ENCODE assay signal across 8 cellular contexts in the genomic region with DNA sequence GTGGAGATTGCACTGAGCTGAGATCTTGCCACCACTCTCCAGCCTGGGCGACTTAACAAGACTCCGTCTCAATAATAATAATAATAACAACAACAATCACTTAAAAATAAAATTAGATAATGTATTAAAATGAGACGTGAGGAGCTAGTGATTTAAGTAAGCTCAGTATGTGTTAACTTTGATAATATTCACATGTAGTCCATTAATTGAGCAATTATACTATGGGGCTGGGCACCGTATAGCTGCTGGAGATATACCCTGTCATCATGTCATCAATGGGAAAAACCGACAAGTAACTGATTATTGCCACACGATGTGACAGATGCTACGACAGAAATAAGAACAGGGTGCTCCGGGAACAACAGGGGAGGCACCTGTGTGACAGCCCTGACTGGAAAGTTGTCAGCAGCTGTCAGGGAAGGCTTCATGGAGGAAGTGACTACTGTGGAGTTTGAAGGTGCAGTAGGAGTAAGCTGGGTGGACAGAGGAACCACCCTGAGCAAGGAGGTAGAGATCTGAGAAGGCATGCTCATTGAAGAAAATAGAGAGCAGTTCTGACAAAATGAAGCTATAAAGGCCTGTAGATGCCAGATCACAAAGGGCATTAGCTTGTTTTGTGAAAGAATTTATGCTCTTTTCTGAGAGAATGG. TPM values are rescaled to one million over a fixed set of nuclear protein-coding genes. Genes with fewer than 3 reads are reported as not detected.
DNase-seq lines count a peak whose midpoint lies in the region; ATAC-seq, FAIRE-seq and TF ChIP-seq lines count a peak whose summit lies in the region.

No MANE protein-coding gene starts in this region.

- H3K9me3 Mint-ChIP-seq in activated CD4-positive, alpha-beta T cell treated with anti-CD3 and anti-CD28 coated beads, Interleukin-2, amount 10 ng/mL, durations not matched to agents 7 days and 5 days = no peaks in the 10 kb centered on the region
- H3K9me3 Mint-ChIP-seq in activated CD4-positive, alpha-beta memory T cell treated with anti-CD3 and anti-CD28 coated beads for 36 hours = no peaks in the 10 kb centered on the region

- CTCF ChIA-PET in activated CD4-positive, alpha-beta T cell treated with anti-CD3 and anti-CD28 coated beads, Interleukin-2, amount 10 ng/mL, durations not matched to agents 7 days and 5 days (lab: Charles Lee) = interaction anchor here (0.6 to 1.1 kb wide), 3 partner anchors 9 to 152 kb away, joined by 3 to 5 read pairs (median 3); no protein-coding TSS in a partner anchor
- CTCF ChIA-PET in activated CD4-positive, alpha-beta memory T cell treated with anti-CD3 and anti-CD28 coated beads for 36 hours (lab: Charles Lee) = interaction anchor here (1.0 to 2.5 kb wide), 3 partner anchors 115 to 234 kb away, joined by 3 to 13 read pairs (median 3); no protein-coding TSS in a partner anchor

- DNase-seq in activated CD4-positive, alpha-beta T cell treated with anti-CD3 and anti-CD28 coated beads, Interleukin-2, amount 10 ng/mL, durations not matched to agents 7 days and 5 days = no peak
- no peak for DNase-seq in activated CD4-positive, alpha-beta T cell treated with anti-CD3 and anti-CD28 coated beads for 48 hours
- DNase-seq in activated CD4-positive, alpha-beta memory T cell treated with anti-CD3 and anti-CD28 coated beads for 36 hours = peak; percentile 14
- no peak for DNase-seq in kidney
- DNase-seq in hippocampal formation (lab: John Stamatoyannopoulos, UW) = no peak

- peak overlapping the region; percentile 53 to 78 for H3K4me3 ChIP-seq in kidney (ENCODE audit: low read length in 2 of 2)

- H3K9ac ChIP-seq in kidney (ENCODE audit: low read length in 2 of 2) = peak overlapping the region in 1 of 2 donors; percentile 86

- H3K4me1 Mint-ChIP-seq in activated CD4-positive, alpha-beta T cell treated with anti-CD3 and anti-CD28 coated beads, Interleukin-2, amount 10 ng/mL, durations not matched to agents 7 days and 5 days = peaks cover 22% of the 10 kb centered on the region
- peaks cover 32% of the 10 kb centered on the region for H3K4me1 Mint-ChIP-seq in activated CD4-positive, alpha-beta memory T cell treated with anti-CD3 and anti-CD28 coated beads for 36 hours (ENCODE audit: low read depth)

- peaks cover 33% of the 10 kb centered on the region for H3K27me3 Mint-ChIP-seq in activated CD4-positive, alpha-beta T cell treated with anti-CD3 and anti-CD28 coated beads, Interleukin-2, amount 10 ng/mL, durations not matched to agents 7 days and 5 days
- peaks cover 3% of the 10 kb centered on the region for H3K27me3 Mint-ChIP-seq in activated CD4-positive, alpha-beta memory T cell treated with anti-CD3 and anti-CD28 coated beads for 36 hours

- no peaks in the 10 kb centered on the region for H3K36me3 Mint-ChIP-seq in activated CD4-positive, alpha-beta T cell treated with anti-CD3 and anti-CD28 coated beads, Interleukin-2, amount 10 ng/mL, durations not matched to agents 7 days and 5 days (ENCODE audit: low read depth)
- peaks cover 1% of the 10 kb centered on the region for H3K36me3 Mint-ChIP-seq in activated CD4-positive, alpha-beta memory T cell treated with anti-CD3 and anti-CD28 coated beads for 36 hours

- POLR2A ChIA-PET in activated CD4-positive, alpha-beta T cell treated with anti-CD3 and anti-CD28 coated beads, Interleukin-2, amount 10 ng/mL, durations not matched to agents 7 days and 5 days (lab: Charles Lee) = interaction anchor here (0.7 kb wide), 1 partner anchor 94 kb away, joined by 3 read pairs; no protein-coding TSS in a partner anchor
- POLR2A ChIA-PET in activated CD4-positive, alpha-beta memory T cell treated with anti-CD3 and anti-CD28 coated beads for 36 hours (lab: Charles Lee) = interaction anchor here (1.4 kb wide), 1 partner anchor 68 kb away, joined by 8 read pairs; the partner anchor contains the start of gene DDX59

- H3K27ac ChIP-seq in kidney (ENCODE audit: low read depth in 2 of 2, low read length in 2 of 2) = peak overlapping the region; percentile 6 to 55
- peak overlapping the region; percentile 89 for H3K27ac ChIP-seq in temporal lobe (ENCODE audit: low read depth, low read length)

- no peak for ATAC-seq in HG03565 (IDR thresholded peaks at IDR 0.05; ENCODE audit: unreplicated experiment)
- no peak for ATAC-seq in GM18861 (IDR thresholded peaks at IDR 0.05; ENCODE audit: unreplicated experiment)

- no peaks in the 10 kb centered on the region for H3K36me3 ChIP-seq in kidney (ENCODE audit: control insufficient read depth in 1 of 2, insufficient read depth in 2 of 2, low read length in 2 of 2)

- FAIRE-seq in kidney (lab: Jason Lieb, UNC) = no peak

- TF ChIP-seq CTCF in kidney (IDR thresholded peaks at IDR 0.05; ENCODE audit: borderline replicate concordance, extremely low read depth, insufficient read depth) = no peak

- H3K27ac Mint-ChIP-seq in activated CD4-positive, alpha-beta T cell treated with anti-CD3 and anti-CD28 coated beads, Interleukin-2, amount 10 ng/mL, durations not matched to agents 7 days and 5 days = peak overlapping the region; percentile 47
- H3K27ac Mint-ChIP-seq in activated CD4-positive, alpha-beta memory T cell treated with anti-CD3 and anti-CD28 coated beads for 36 hours = no peak overlapping the region

- H3K4me1 ChIP-seq in kidney (ENCODE audit: control insufficient read depth in 1 of 2, insufficient read depth in 1 of 2, low read depth in 1 of 2, low read length in 2 of 2) = peaks cover 6 to 7% of the 10 kb centered on the region in 2 donors

- no peaks in the 10 kb centered on the region for H3K9me3 ChIP-seq in kidney (ENCODE audit: control insufficient read depth in 1 of 2, low read length in 2 of 2)

- peak overlapping the region; percentile 93 for H3K4me3 Mint-ChIP-seq in activated CD4-positive, alpha-beta T cell treated with anti-CD3 and anti-CD28 coated beads, Interleukin-2, amount 10 ng/mL, durations not matched to agents 7 days and 5 days
- H3K4me3 Mint-ChIP-seq in activated CD4-positive, alpha-beta memory T cell treated with anti-CD3 and anti-CD28 coated beads for 36 hours = peak overlapping the region; percentile 96

- intact Hi-C loops in activated CD4-positive, alpha-beta memory T cell treated with anti-CD3 and anti-CD28 coated beads for 36 hours (cut with micrococcal nuclease) = loop anchor here (2.0 kb wide), 1 partner anchor 67 kb away; no protein-coding TSS in a partner anchor
- intact Hi-C loops in kidney (cut with DNase I) = no loop called here

RNA-seq across cellular contexts. Expression of gene CAMSAP2, which starts 0.9 kb away (rescaled TPM):
- under 1 TPM; 0.81 to 0.82 TPM for total RNA-seq in activated CD4-positive, alpha-beta T cell treated with anti-CD3 and anti-CD28 coated beads, Interleukin-2, amount 10 ng/mL, durations not matched to agents 7 days and 5 days
- 1 to 10 TPM; 3.0 to 4.1 TPM for total RNA-seq in activated CD4-positive, alpha-beta memory T cell treated with anti-CD3 and anti-CD28 coated beads for 36 hours
- total RNA-seq in kidney (30.3 TPM), temporal lobe (112 TPM)
- polyA plus RNA-seq in kidney (ENCODE audit: insufficient read depth, low read depth, low replicate concordance) = 7.5 TPM
